Comparison of ENCODE assay signal across 2 cellular contexts in the genomic region with DNA sequence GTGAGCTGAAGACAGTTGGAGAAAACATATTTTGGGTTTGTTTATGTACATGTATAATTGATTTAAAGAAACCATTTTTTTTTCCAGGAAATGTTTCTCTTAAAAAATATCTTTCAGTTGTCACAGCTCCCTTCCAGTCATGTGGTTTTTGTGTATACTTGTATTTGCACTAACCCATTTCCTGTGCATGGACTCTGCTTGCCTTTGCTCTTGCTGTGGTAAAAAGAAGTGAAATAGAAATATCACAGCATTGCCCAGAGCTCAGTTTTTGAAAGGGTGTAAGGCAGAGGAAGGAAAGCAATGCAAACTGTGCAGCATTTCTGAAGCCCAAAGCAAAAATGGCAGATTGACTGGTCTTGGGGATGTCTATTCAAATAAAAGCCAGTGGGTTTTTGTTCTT.
TF ChIP-seq lines count a peak whose summit lies in the region.

No MANE protein-coding gene starts in this region.

TF ChIP-seq in HepG2, 621 proteins besides CTCF, POLR2A, EP300 and RAD21 (continued from another document):
- TF ChIP-seq MAZ (IDR thresholded peaks at IDR 0.05; ENCODE audit: borderline replicate concordance, low read depth, low read length) = no peak
- TF ChIP-seq MAZ (CRISPR knock-in tag; IDR thresholded peaks at IDR 0.05; ENCODE audit: low read depth) = no peak
- no peak for TF ChIP-seq ZNF496 (CRISPR knock-in tag; IDR thresholded peaks at IDR 0.05; ENCODE audit: insufficient replicate concordance)
- TF ChIP-seq SMC3 (IDR thresholded peaks at IDR 0.05; ENCODE audit: low read length) = no peak
- TF ChIP-seq ZNF230 (CRISPR knock-in tag; IDR thresholded peaks at IDR 0.05) = no peak
- TF ChIP-seq ARNTL (CRISPR knock-in tag; IDR thresholded peaks at IDR 0.05) = no peak
- TF ChIP-seq, protein P1, sequence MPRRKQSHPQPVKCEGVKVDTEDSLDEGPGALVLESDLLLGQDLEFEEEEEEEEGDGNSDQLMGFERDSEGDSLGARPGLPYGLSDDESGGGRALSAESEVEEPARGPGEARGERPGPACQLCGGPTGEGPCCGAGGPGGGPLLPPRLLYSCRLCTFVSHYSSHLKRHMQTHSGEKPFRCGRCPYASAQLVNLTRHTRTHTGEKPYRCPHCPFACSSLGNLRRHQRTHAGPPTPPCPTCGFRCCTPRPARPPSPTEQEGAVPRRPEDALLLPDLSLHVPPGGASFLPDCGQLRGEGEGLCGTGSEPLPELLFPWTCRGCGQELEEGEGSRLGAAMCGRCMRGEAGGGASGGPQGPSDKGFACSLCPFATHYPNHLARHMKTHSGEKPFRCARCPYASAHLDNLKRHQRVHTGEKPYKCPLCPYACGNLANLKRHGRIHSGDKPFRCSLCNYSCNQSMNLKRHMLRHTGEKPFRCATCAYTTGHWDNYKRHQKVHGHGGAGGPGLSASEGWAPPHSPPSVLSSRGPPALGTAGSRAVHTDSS (CRISPR knock-in tag; conservative IDR thresholded peaks at IDR 0.05) = no peak
- TF ChIP-seq FOSL2 (CRISPR knock-in tag; IDR thresholded peaks at IDR 0.05) = no peak
- no peak for TF ChIP-seq HCFC1 (IDR thresholded peaks at IDR 0.05; ENCODE audit: low read depth, low read length)

TF ChIP-seq in WTC11, 78 proteins besides CTCF, POLR2A, EP300 and RAD21 (continued from another document):
- TF ChIP-seq SMAD3 (CRISPR knock-in tag; IDR thresholded peaks at IDR 0.05; ENCODE audit: borderline replicate concordance) (no peak), ESRRA (CRISPR knock-in tag; IDR thresholded peaks at IDR 0.05; ENCODE audit: borderline replicate concordance) (no peak), NFYB (CRISPR knock-in tag; conservative IDR thresholded peaks at IDR 0.05; ENCODE audit: low read depth) (no peak), JAZF1 (CRISPR knock-in tag; IDR thresholded peaks at IDR 0.05) (no peak), ZNF263 (CRISPR knock-in tag; IDR thresholded peaks at IDR 0.05; ENCODE audit: low read depth) (no peak), CREM (CRISPR knock-in tag; IDR thresholded peaks at IDR 0.05) (no peak), IRF2 (CRISPR knock-in tag; IDR thresholded peaks at IDR 0.05; ENCODE audit: borderline replicate concordance, low read depth) (no peak), NFE2L1 (CRISPR knock-in tag; IDR thresholded peaks at IDR 0.05) (no peak)
